Comparison of ENCODE assay signal across 25 cellular contexts in genomic region chr10:97163646-97164535, GRCh38. TPM values are rescaled to one million over a fixed set of nuclear protein-coding genes. Genes with fewer than 3 reads are reported as not detected.
DNase-seq lines count a peak whose midpoint lies in the region; ATAC-seq, FAIRE-seq and TF ChIP-seq lines count a peak whose summit lies in the region.
"Had no signal": no experiment of that assay in that cellular context is flagged by ENCODE, and none has a peak within 500 bp of the region (broad histone marks: within the 10 kb centered on the region; RNA-seq: fewer than 3 reads in every experiment).

No MANE protein-coding gene starts in this region.

- H3K79me1 ChIP-seq in trophoblast cell (ENCODE audit: low read length) = no peaks in the 10 kb centered on the region

- H3K9ac ChIP-seq in DND-41 (ENCODE audit: low read depth, low read length) (no peak overlapping the region), HepG2 (ENCODE audit: insufficient read depth, low read depth, low read length) (no peak overlapping the region), trophoblast cell (ENCODE audit: low read length) (no peak overlapping the region)

- POLR2A ChIA-PET in HepG2 (lab: Yijun Ruan, JAX) = no interaction called here

- no TSS peak for BruUV-seq in HepG2 (replicated peaks; lab: Mats Ljungman, UMichigan)

- H3K79me2 ChIP-seq in DND-41 (ENCODE audit: insufficient read depth, low read length) (no peaks in the 10 kb centered on the region), HepG2 (ENCODE audit: insufficient read depth, low read length) (no peaks in the 10 kb centered on the region), trophoblast cell (ENCODE audit: control insufficient read depth, insufficient read depth, low read length, poor library complexity) (no peaks in the 10 kb centered on the region)

- H4K91ac ChIP-seq in trophoblast cell (ENCODE audit: low read depth, low read length) = no peak overlapping the region

- H2AK5ac ChIP-seq in trophoblast cell (ENCODE audit: low read length) = no peak overlapping the region

- no peak overlapping the region for H3K14ac ChIP-seq in trophoblast cell (ENCODE audit: low read length)

- ATAC-seq in DND-41 (ENCODE audit: insufficient read depth, low read depth) = peak; percentile 72
- no peak for ATAC-seq in HepG2
- ATAC-seq in GM21786 (IDR thresholded peaks at IDR 0.05; ENCODE audit: unreplicated experiment) = no peak
- ATAC-seq: activated CD4-positive, CD25-positive, alpha-beta regulatory T cell treated with anti-CD3 and anti-CD28 coated beads, Interleukin-2, amount 50 U/mL, for 24 hours; activated T-cell treated with anti-CD3 and anti-CD28 coated beads, Interleukin-2, amount 50 U/mL, for 72 hours; left lobe of liver; Right ventricle myocardium inferior had no signal

- no peak for TF ChIP-seq CTCF in DND-41 (IDR thresholded peaks at IDR 0.05; ENCODE audit: borderline replicate concordance, extremely low read depth, low read length, poor library complexity, severe bottlenecking)
- TF ChIP-seq CTCF in HepG2 (CRISPR knock-in tag; IDR thresholded peaks at IDR 0.05) = no peak
- no peak for TF ChIP-seq CTCF in GM13976 (IDR thresholded peaks at IDR 0.05; ENCODE audit: borderline replicate concordance, control extremely low read depth, extremely low read depth, insufficient read depth, missing control alignments)

- H3K4me2 ChIP-seq in DND-41 (ENCODE audit: insufficient read depth, low read length) (no peak overlapping the region), HepG2 (ENCODE audit: low read depth, low read length) (0 out of 2 replicates have a peak overlapping the region, but pooled peaks have one; percentile 3), trophoblast cell (ENCODE audit: low read length) (no peak overlapping the region)
- H3K4me2 ChIP-seq: PC-9 had no signal

- intact Hi-C loops in HepG2 (cut with micrococcal nuclease; ENCODE audit: unreplicated experiment) = no loop called here

- H3K9me3 ChIP-seq in DND-41 (ENCODE audit: insufficient read depth, low read length, severe bottlenecking) (no peaks in the 10 kb centered on the region), HepG2 (ENCODE audit: low read length) (no peaks in the 10 kb centered on the region), trophoblast cell (ENCODE audit: insufficient read depth, low read depth, low read length) (peaks cover 2% of the 10 kb centered on the region)
- H3K9me3 ChIP-seq: Caco-2 had no signal

- H2AFZ ChIP-seq in DND-41 (ENCODE audit: low read depth, low read length) = no peak overlapping the region
- no peak overlapping the region for H2AFZ ChIP-seq in HepG2 (ENCODE audit: low read length)
- H2AFZ ChIP-seq in trophoblast cell (ENCODE audit: insufficient read depth, low read length, poor library complexity) = no peak overlapping the region
- H2AFZ ChIP-seq: PC-9 had no signal

- H4K20me1 ChIP-seq in DND-41 (ENCODE audit: insufficient read depth, low read length) (0 out of 2 replicates have a peak, but pooled peaks cover 2% of the 10 kb centered on the region), HepG2 (ENCODE audit: insufficient read depth, low read length) (no peaks in the 10 kb centered on the region)

- no peak overlapping the region for H3K18ac ChIP-seq in trophoblast cell (ENCODE audit: low read length)

- H4K12ac ChIP-seq in trophoblast cell (ENCODE audit: low read depth, low read length) = no peak overlapping the region

- H3K27me3 ChIP-seq in DND-41 (ENCODE audit: insufficient read depth, low read length, poor library complexity) = peaks cover 7% of the 10 kb centered on the region
- peaks cover 6 to 40% of the 10 kb centered on the region in 2 experiments; a peak in 4 of 5 replicates for H3K27me3 ChIP-seq in HepG2 (ENCODE audit: control insufficient read depth in 1 of 2, insufficient read depth in 2 of 2, low read length in 2 of 2)
- H3K27me3 ChIP-seq in trophoblast cell (ENCODE audit: insufficient read depth, low read length) = no peaks in the 10 kb centered on the region

- no peak overlapping the region for H2BK5ac ChIP-seq in trophoblast cell (ENCODE audit: low read depth, low read length, poor library complexity)

- no peak overlapping the region for H3K23ac ChIP-seq in trophoblast cell (ENCODE audit: low read length)

- no peaks in the 10 kb centered on the region for H3K4me1 ChIP-seq in DND-41 (ENCODE audit: insufficient read depth, low read length)
- H3K4me1 ChIP-seq in HepG2 (ENCODE audit: insufficient read depth, low read length) = peaks cover 51% of the 10 kb centered on the region
- no peaks in the 10 kb centered on the region for H3K4me1 ChIP-seq in trophoblast cell (ENCODE audit: control insufficient read depth in 1 of 2, insufficient read depth in 2 of 2, low read length in 2 of 2)
- H3K4me1 ChIP-seq: Caco-2 had no signal

- H2BK120ac ChIP-seq in trophoblast cell (ENCODE audit: insufficient read depth, low read length, poor library complexity) = no peak overlapping the region

- no peak overlapping the region for H2BK12ac ChIP-seq in trophoblast cell (ENCODE audit: low read length)

- no peak for TF ChIP-seq POLR2A in HepG2 (IDR thresholded peaks at IDR 0.05; ENCODE audit: insufficient read depth in 1 of 2, low read depth in 2 of 2, low read length in 2 of 2)

- in situ Hi-C loops in HepG2 (cut with HindIII; ENCODE audit: extremely low pct_ligation_motif_present, low pct_unique_long_range_greater_than_20kb) (no loop called here), GM13976 (cut with MboI; ENCODE audit: low sequenced_read_pairs, unreplicated experiment) (no loop called here)

- TF ChIP-seq EP300 in HepG2 (IDR thresholded peaks at IDR 0.05; ENCODE audit: low read depth in 2 of 2, low read length in 2 of 2) = no peak
- no peak for TF ChIP-seq EP300 in HepG2 (CRISPR knock-in tag; IDR thresholded peaks at IDR 0.05; ENCODE audit: borderline replicate concordance)

- H3K27ac ChIP-seq in DND-41 (ENCODE audit: low read length) (no peak overlapping the region), HepG2 (ENCODE audit: extremely low read length, insufficient read depth, low read length) (no peak overlapping the region), trophoblast cell (ENCODE audit: low read depth, low read length) (no peak overlapping the region)
- H3K27ac ChIP-seq: PC-9 had no signal

- 47% methylated on average over 13 of the region's 20 CpGs for WGBS in HepG2 (ENCODE audit: low lambda C conversion rate)
- WGBS in trophoblast cell (ENCODE audit: extremely low coverage, insufficient coverage, insufficient read length) = no CpG with 5 or more reads among the region's 20 CpGs

- H3K4me3 ChIP-seq in DND-41 (ENCODE audit: low read depth in 1 of 2, low read length in 2 of 2) (no peak overlapping the region), HepG2 (replicated peaks in 1 of 3; ENCODE audit: insufficient read depth in 1 of 3, low read depth in 2 of 3, low read length in 3 of 3) (no peak overlapping the region), trophoblast cell (ENCODE audit: low read depth, low read length) (no peak overlapping the region)
- H3K4me3 ChIP-seq: PC-9 had no signal

- FAIRE-seq in HepG2 (lab: Jason Lieb, UNC) = no peak

- no peak for TF ChIP-seq RAD21 in HepG2 (CRISPR knock-in tag; IDR thresholded peaks at IDR 0.05)

- CTCF ChIA-PET in HepG2 (lab: Yijun Ruan, JAX; ENCODE audit: low intra/inter-chr PET ratio, low total read pairs) = no interaction called here

- DNase-seq in Ammon's horn (ENCODE audit: low spot score) (peak; percentile 59), DND-41 (peak; percentile 71), NCI-H510A treated with DMSO at 0.1 percent for 48 hours (lab: John Stamatoyannopoulos, UW) (peak; percentile 19), HepG2 (ENCODE audit: low spot score) (no peak), trophoblast cell (no peak), GM13976 (ENCODE audit: low spot score) (no peak)
- DNase-seq: activated CD4-positive, alpha-beta T cell treated with anti-CD3 and anti-CD28 coated beads, Interleukin-2, amount 50 U/mL, for 4 hours; activated naive CD4-positive, alpha-beta T cell treated with Interleukin-2 at 50 U/mL for 16 hours; activated T-cell treated with anti-CD3 and anti-CD28 coated beads, Interleukin-2, amount 50 U/mL, for 72 hours; Caco-2; central memory CD4-positive, alpha-beta T cell; cortex of kidney; effector memory CD4-positive, alpha-beta T cell; NCI-H146; NCI-H2107; NCI-H526 treated with DMSO at 0.1 percent for 48 hours; PC-9; right cardiac atrium; stimulated activated CD4-positive, alpha-beta T cell treated with anti-CD3 and anti-CD28 coated beads, Interleukin-2, amount 100 ng/mL, for 24 hours; stimulated activated CD8-positive, alpha-beta memory T cell treated with anti-CD3 and anti-CD28 coated beads, Interleukin-4, amount 100 ng/mL, for 48 hours had no signal

- no peaks in the 10 kb centered on the region for H3K36me3 ChIP-seq in DND-41 (ENCODE audit: insufficient read depth, low read length)
- H3K36me3 ChIP-seq in HepG2 (replicated peaks in 1 of 2; ENCODE audit: control insufficient read depth in 1 of 2, insufficient read depth in 2 of 2, low read length in 2 of 2) = no peaks in the 10 kb centered on the region
- H3K36me3 ChIP-seq in trophoblast cell (ENCODE audit: control insufficient read depth in 1 of 2, insufficient read depth in 2 of 2, low read length in 2 of 2) = no peaks in the 10 kb centered on the region

- H3K4ac ChIP-seq in trophoblast cell (ENCODE audit: low read depth, low read length) = no peak overlapping the region

- H4K8ac ChIP-seq in trophoblast cell (ENCODE audit: low read depth, low read length) = no peak overlapping the region

RNA-seq across cellular contexts. Expression of gene SLIT1, which starts 21.9 kb away (rescaled TPM):
- 0.07 and 0.33 TPM in 2 replicates for total RNA-seq in HepG2 (2016; rRNA removed; fragmentation: Illumina TruSeq; extraction: Trizol)
- 0.09 TPM in 1 of 2 replicates, not detected in the other for total RNA-seq in HepG2 (2016; cell fraction: cytosol; rRNA removed; fragmentation: Illumina TruSeq; extraction: Trizol; ENCODE audit: low read depth)
- total RNA-seq in HepG2 (2016; cell fraction: insoluble cytoplasmic fraction; rRNA removed; fragmentation: Illumina TruSeq; extraction: Trizol) = 0.03 and 0.06 TPM in 2 replicates
- total RNA-seq in HepG2 (2016; cell fraction: membrane; rRNA removed; fragmentation: Illumina TruSeq; extraction: Trizol) = 0.07 and 0.09 TPM in 2 replicates
- 0.43 and 0.72 TPM in 2 replicates for total RNA-seq in HepG2 (2016; cell fraction: nucleus; rRNA removed; fragmentation: Illumina TruSeq; extraction: Trizol)
- polyA plus RNA-seq in HepG2 (2011; rRNA removed) = 0.09 and 0.22 TPM in 2 replicates
- polyA plus RNA-seq in HepG2 (2011; cell fraction: cytosol; rRNA removed) = 0.05 TPM in 2 replicates
- polyA plus RNA-seq in HepG2 (2011; cell fraction: nucleus; rRNA removed) = 0.52 and 0.96 TPM in 2 replicates
- 0.17 and 0.23 TPM in 2 replicates for polyA plus RNA-seq in HepG2 (2012)
- 0.12 TPM in 1 of 2 replicates, not detected in the other for polyA plus RNA-seq in HepG2 (2016; cell fraction: cytosol; fragmentation: Illumina TruSeq; extraction: Trizol; ENCODE audit: low read depth)
- 0.17 TPM in 1 of 2 replicates, not detected in the other for polyA plus RNA-seq in HepG2 (2016; cell fraction: insoluble cytoplasmic fraction; fragmentation: Illumina TruSeq; extraction: Trizol; ENCODE audit: low read depth)
- polyA plus RNA-seq in HepG2 (2016; cell fraction: membrane; fragmentation: Illumina TruSeq; extraction: Trizol; ENCODE audit: low read depth) = 0.05 TPM in 1 of 2 replicates, not detected in the other
- polyA plus RNA-seq in HepG2 (2016; cell fraction: nucleus; fragmentation: Illumina TruSeq; extraction: Trizol; ENCODE audit: insufficient read depth, low read depth) = 0.11 TPM in 1 of 2 replicates, not detected in the other
- polyA minus RNA-seq in HepG2 (2011; rRNA and poly(A)+ RNA removed; ENCODE audit: low replicate concordance) = 0.05 and 2.2 TPM in 2 replicates
- 0.59 TPM in 1 of 2 replicates, not detected in the other for polyA minus RNA-seq in HepG2 (2011; cell fraction: cytosol; rRNA and poly(A)+ RNA removed)
- 1.6 and 1.8 TPM in 2 replicates for polyA minus RNA-seq in HepG2 (2011; cell fraction: nucleus; rRNA and poly(A)+ RNA removed)
- polyA plus RNA-seq in trophoblast cell (2013) = 0.16 and 0.21 TPM in 2 replicates
- total RNA-seq: glomerular endothelial cell, PC-9 had no signal

Comparison
In these comparisons a context has a peak if more than half of its experiments do, and no peak if none do; other contexts are left out.
1. DNase-seq: peak in Ammon's horn (single experiment), DND-41 (single experiment) and NCI-H510A treated with DMSO at 0.1 percent for 48 hours (single experiment); none in HepG2 (single experiment), trophoblast cell (0 of 2) and GM13976 (single experiment).